Comparison of ENCODE assay signal across 25 cellular contexts in genomic region chr2:29583548-29584121, GRCh38.
"Had no signal": no experiment of that assay in that cellular context is flagged by ENCODE, and none has a peak within 500 bp of the region (broad histone marks: within the 10 kb centered on the region; RNA-seq: fewer than 3 reads in every experiment).

No MANE protein-coding gene starts in this region.

- H3K4me1 ChIP-seq: gastroesophageal sphincter, heart left ventricle, pancreas, stomach, upper lobe of left lung had no signal

- DNase-seq: activated CD4-positive, alpha-beta T cell treated with anti-CD3 and anti-CD28 coated beads, Interleukin-2, amount 50 U/mL, for 1 hour; activated CD4-positive, CD25-positive, alpha-beta regulatory T cell treated with anti-CD3 and anti-CD28 coated beads, Interleukin-2, amount 50 U/mL, for 72 hours; activated CD8-positive, alpha-beta memory T cell treated with anti-CD3 and anti-CD28 coated beads for 24 hours; activated CD8-positive, alpha-beta memory T cell treated with anti-CD3 and anti-CD28 coated beads, Interleukin-2, amount 50 U/mL, for 48 hours; activated effector memory CD4-positive, alpha-beta T cell treated with anti-CD3 and anti-CD28 coated beads, Interleukin-2, amount 50 U/mL, for 16 hours; activated naive CD4-positive, alpha-beta T cell treated with anti-CD3 and anti-CD28 coated beads, Interleukin-2, amount 50 U/mL, for 16 hours; activated T-cell treated with anti-CD3 and anti-CD28 coated beads, Interleukin-2, amount 50 U/mL, for 48 hours; aorta; brain microvascular endothelial cell; effector CD4-positive, alpha-beta T cell; heart left ventricle; kidney; stimulated activated CD4-positive, alpha-beta T cell treated with anti-CD3 and anti-CD28 coated beads, Interleukin-4, amount 100 ng/mL, for 24 hours; upper lobe of left lung had no signal

- H3K4me2 ChIP-seq: smooth muscle cell had no signal

- H3K27ac ChIP-seq: brain microvascular endothelial cell, coronary artery, gastroesophageal sphincter, heart left ventricle, neutrophil, pancreas, stomach, upper lobe of left lung had no signal

- FAIRE-seq: kidney, pancreas had no signal

- H3K36me3 ChIP-seq: brain microvascular endothelial cell, gastroesophageal sphincter, heart left ventricle, neutrophil, pancreas, stomach, upper lobe of left lung had no signal

- H3K9me3 ChIP-seq: gastroesophageal sphincter, heart left ventricle, neutrophil, pancreas, stomach, upper lobe of left lung had no signal

- ATAC-seq: gastroesophageal sphincter; heart left ventricle; left lobe of liver; natural killer cell treated with Interleukin-12 subunit alpha and Interleukin-12 subunit beta and Interleukin-15 and Interleukin-18, amount 100 ng/mL, for 72 hours; sciatic nerve; stimulated activated effector memory CD8-positive, alpha-beta T cell treated with anti-CD3 and anti-CD28 coated beads, Interleukin-12 subunit alpha, Interleukin-12 subunit beta, amount 100 ng/mL, for 72 hours had no signal

- H3K4me3 ChIP-seq: coronary artery, gastroesophageal sphincter, heart left ventricle, lung, pancreas, smooth muscle cell, stomach, upper lobe of left lung had no signal

- H3K27me3 ChIP-seq: brain microvascular endothelial cell, gastroesophageal sphincter, neutrophil, pancreas, stomach, upper lobe of left lung had no signal
